Comparison of ENCODE assay signal across 38 cellular contexts in the genomic region with DNA sequence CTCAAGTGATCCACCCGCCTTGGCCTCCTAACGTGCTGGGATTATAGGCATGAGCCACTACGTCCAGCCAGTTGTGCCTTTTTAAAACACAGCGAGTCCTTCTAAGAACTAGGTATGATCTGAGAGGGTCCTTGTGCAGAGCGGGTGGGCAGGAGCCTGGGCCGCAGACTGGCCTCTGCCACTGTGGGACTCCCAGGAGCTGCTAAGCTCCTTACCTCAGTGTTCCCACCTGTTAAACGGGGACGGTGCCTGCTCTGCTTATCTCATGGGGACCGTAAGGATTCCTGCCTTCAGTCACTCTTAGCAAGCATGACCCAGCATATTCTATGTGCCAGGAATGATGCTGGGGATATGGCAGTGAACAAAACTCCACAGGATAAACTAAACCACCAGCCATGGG.
"Had no signal": no experiment of that assay in that cellular context is flagged by ENCODE, and none has a peak within 500 bp of the region (broad histone marks: within the 10 kb centered on the region; RNA-seq: fewer than 3 reads in every experiment).

No MANE protein-coding gene starts in this region.

- H3K4me3 Mint-ChIP-seq: activated B cell treated with CpG ODN at 0.5 μM for 24 hours; activated CD4-positive, alpha-beta memory T cell treated with anti-CD3 and anti-CD28 coated beads for 36 hours; activated CD4-positive, alpha-beta T cell treated with anti-CD3 and anti-CD28 coated beads, Interleukin-2, amount 10 ng/mL, durations not matched to agents 24 days and 14 days; activated CD8-positive, alpha-beta T cell treated with anti-CD3 and anti-CD28 coated beads for 36 hours; activated naive CD4-positive, alpha-beta T cell treated with anti-CD3 and anti-CD28 coated beads for 36 hours; activated naive CD8-positive, alpha-beta T cell treated with anti-CD3 and anti-CD28 coated beads for 36 hours; activated T-cell treated with anti-CD3 and anti-CD28 coated beads, Interleukin-2, amount 50 U/mL, for 4 hours; activated T-cell treated with anti-CD3 and anti-CD28 coated beads, Interleukin-2, amount 50 U/mL, for 72 hours; activated T-helper 1 cell treated with anti-CD3 and anti-CD28 coated beads, Interleukin-12 subunit alpha, Interleukin-12 subunit beta, Interleukin-2, Interleukin-4 antibody, amounts not matched to agents 30 ng/mL and 10 ng/mL and 1 ng/mL, durations not matched to agents 14 hours and 24 hours and 36 hours; activated T-helper 17 cell treated with anti-CD3 and anti-CD28 coated beads, Interleukin-2, amount 50 U/mL, for 72 hours; brain; central memory CD8-positive, alpha-beta T cell; T-helper 1 cell treated with Interleukin-12 subunit alpha and Interleukin-12 subunit beta and Interleukin-4 antibody, amounts not matched to agents 30 μg/mL and 1 μg/mL, for 36 hours; T-helper 2 cell treated with Interferon-gamma antibody and Interleukin-4, amounts not matched to agents 5 μg/mL and 100 μg/mL, for 36 hours had no signal

- H3K4me3 ChIP-seq: adrenal gland, cardiac muscle cell had no signal

- H3K27ac ChIP-seq: adrenal gland, cardiac muscle cell, VCaP had no signal

- H3K9me3 ChIP-seq: adrenal gland had no signal

- H3K27me3 ChIP-seq: adrenal gland, cardiac muscle cell had no signal

- DNase-seq: activated B cell treated with CpG ODN at 0.5 μM for 24 hours; activated CD4-positive, alpha-beta memory T cell treated with anti-CD3 and anti-CD28 coated beads for 36 hours; activated CD4-positive, alpha-beta T cell treated with anti-CD3 and anti-CD28 coated beads for 4 hours; activated CD4-positive, alpha-beta T cell treated with anti-CD3 and anti-CD28 coated beads, Interleukin-2, amount 10 ng/mL, durations not matched to agents 24 days and 14 days; activated CD4-positive, alpha-beta T cell treated with anti-CD3 and anti-CD28 coated beads, Interleukin-2, amount 50 U/mL, for 1 hour; activated CD4-positive, alpha-beta T cell treated with anti-CD3 and anti-CD28 coated beads, Interleukin-2, amount 50 U/mL, for 4 hours; activated CD4-positive, CD25-positive, alpha-beta regulatory T cell treated with anti-CD3 and anti-CD28 coated beads, Interleukin-2, amount 50 U/mL, for 72 hours; activated CD8-positive, alpha-beta memory T cell treated with anti-CD3 and anti-CD28 coated beads, Interleukin-2, amount 50 U/mL, for 4 hours; activated CD8-positive, alpha-beta T cell treated with anti-CD3 and anti-CD28 coated beads for 36 hours; activated effector memory CD4-positive, alpha-beta T cell treated with anti-CD3 and anti-CD28 coated beads, Interleukin-2, amount 50 U/mL, for 16 hours; activated gamma-delta T cell treated with Interleukin-2 at 50 U/mL for 16 hours; activated naive CD4-positive, alpha-beta T cell; activated naive CD4-positive, alpha-beta T cell treated with anti-CD3 and anti-CD28 coated beads for 36 hours; activated naive CD4-positive, alpha-beta T cell treated with anti-CD3 and anti-CD28 coated beads, Interleukin-2, amount 50 U/mL, for 16 hours; activated naive CD8-positive, alpha-beta T cell treated with anti-CD3 and anti-CD28 coated beads for 36 hours; activated T-cell treated with anti-CD3 and anti-CD28 coated beads for 4 hours; activated T-cell treated with anti-CD3 and anti-CD28 coated beads, Interleukin-2, amount 50 U/mL, for 1 hour; activated T-cell treated with anti-CD3 and anti-CD28 coated beads, Interleukin-2, amount 50 U/mL, for 4 hours; activated T-cell treated with anti-CD3 and anti-CD28 coated beads, Interleukin-2, amount 50 U/mL, for 72 hours; adrenal gland; amniotic stem cell; aorta; caudate nucleus; cerebellar nuclear complex; T-helper 1 cell; T-helper 2 cell; T-helper 9 cell had no signal

- H3K9me3 Mint-ChIP-seq: activated B cell treated with CpG ODN at 0.5 μM for 24 hours; activated CD4-positive, alpha-beta memory T cell treated with anti-CD3 and anti-CD28 coated beads for 36 hours; activated CD4-positive, alpha-beta T cell treated with anti-CD3 and anti-CD28 coated beads, Interleukin-2, amount 10 ng/mL, durations not matched to agents 24 days and 14 days; activated CD8-positive, alpha-beta T cell treated with anti-CD3 and anti-CD28 coated beads for 36 hours; activated naive CD4-positive, alpha-beta T cell treated with anti-CD3 and anti-CD28 coated beads for 36 hours; activated naive CD4-positive, alpha-beta T cell treated with anti-CD3 and anti-CD28 coated beads, Interleukin-2, amount 50 U/mL, for 72 hours; activated naive CD8-positive, alpha-beta T cell treated with anti-CD3 and anti-CD28 coated beads for 36 hours; activated T-cell treated with anti-CD3 and anti-CD28 coated beads, Interleukin-2, amount 50 U/mL, for 4 hours; activated T-cell treated with anti-CD3 and anti-CD28 coated beads, Interleukin-2, amount 50 U/mL, for 72 hours; activated T-helper 1 cell treated with anti-CD3 and anti-CD28 coated beads, Interleukin-12 subunit alpha, Interleukin-12 subunit beta, Interleukin-2, Interleukin-4 antibody, amounts not matched to agents 30 ng/mL and 10 ng/mL and 1 ng/mL, durations not matched to agents 14 hours and 24 hours and 36 hours; activated T-helper 17 cell treated with anti-CD3 and anti-CD28 coated beads, Interleukin-2, amount 50 U/mL, for 72 hours; brain; central memory CD8-positive, alpha-beta T cell; T-helper 1 cell treated with Interleukin-12 subunit alpha and Interleukin-12 subunit beta and Interleukin-4 antibody, amounts not matched to agents 30 μg/mL and 1 μg/mL, for 36 hours; T-helper 2 cell treated with Interferon-gamma antibody and Interleukin-4, amounts not matched to agents 5 μg/mL and 100 μg/mL, for 36 hours had no signal

- H3K36me3 ChIP-seq: adrenal gland, cardiac muscle cell had no signal

- ATAC-seq: activated CD8-positive, alpha-beta T cell treated with anti-CD3 and anti-CD28 coated beads for 36 hours; activated naive CD4-positive, alpha-beta T cell treated with anti-CD3 and anti-CD28 coated beads, Interleukin-2, amount 50 U/mL, for 72 hours; activated T-cell treated with anti-CD3 and anti-CD28 coated beads, Interleukin-2, amount 50 U/mL, for 4 hours; activated T-cell treated with anti-CD3 and anti-CD28 coated beads, Interleukin-2, amount 50 U/mL, for 72 hours; activated T-helper 17 cell treated with anti-CD3 and anti-CD28 coated beads, Interleukin-2, amount 50 U/mL, for 72 hours had no signal

- H3K27ac Mint-ChIP-seq: activated B cell treated with CpG ODN at 0.5 μM for 24 hours; activated CD4-positive, alpha-beta memory T cell treated with anti-CD3 and anti-CD28 coated beads for 36 hours; activated CD4-positive, alpha-beta T cell treated with anti-CD3 and anti-CD28 coated beads, Interleukin-2, amount 10 ng/mL, durations not matched to agents 24 days and 14 days; activated CD8-positive, alpha-beta T cell treated with anti-CD3 and anti-CD28 coated beads for 36 hours; activated naive CD4-positive, alpha-beta T cell treated with anti-CD3 and anti-CD28 coated beads for 36 hours; activated naive CD4-positive, alpha-beta T cell treated with anti-CD3 and anti-CD28 coated beads, Interleukin-2, amount 50 U/mL, for 72 hours; activated naive CD8-positive, alpha-beta T cell treated with anti-CD3 and anti-CD28 coated beads for 36 hours; activated T-cell treated with anti-CD3 and anti-CD28 coated beads, Interleukin-2, amount 50 U/mL, for 72 hours; activated T-helper 1 cell treated with anti-CD3 and anti-CD28 coated beads, Interleukin-12 subunit alpha, Interleukin-12 subunit beta, Interleukin-2, Interleukin-4 antibody, amounts not matched to agents 30 ng/mL and 10 ng/mL and 1 ng/mL, durations not matched to agents 14 hours and 24 hours and 36 hours; activated T-helper 17 cell treated with anti-CD3 and anti-CD28 coated beads, Interleukin-2, amount 50 U/mL, for 72 hours; T-helper 1 cell treated with Interleukin-12 subunit alpha and Interleukin-12 subunit beta and Interleukin-4 antibody, amounts not matched to agents 30 μg/mL and 1 μg/mL, for 36 hours; T-helper 2 cell treated with Interferon-gamma antibody and Interleukin-4, amounts not matched to agents 5 μg/mL and 100 μg/mL, for 36 hours had no signal

- FAIRE-seq: bronchial epithelial cell, TTC549 had no signal

- H3K27me3 Mint-ChIP-seq: activated B cell treated with CpG ODN at 0.5 μM for 24 hours; activated CD4-positive, alpha-beta memory T cell treated with anti-CD3 and anti-CD28 coated beads for 36 hours; activated CD4-positive, alpha-beta T cell treated with anti-CD3 and anti-CD28 coated beads, Interleukin-2, amount 10 ng/mL, durations not matched to agents 24 days and 14 days; activated CD8-positive, alpha-beta T cell treated with anti-CD3 and anti-CD28 coated beads for 36 hours; activated naive CD8-positive, alpha-beta T cell treated with anti-CD3 and anti-CD28 coated beads for 36 hours; activated T-helper 17 cell treated with anti-CD3 and anti-CD28 coated beads, Interleukin-2, amount 50 U/mL, for 72 hours; brain; central memory CD8-positive, alpha-beta T cell had no signal

- H3K4me1 ChIP-seq: adrenal gland had no signal

- H3K4me1 Mint-ChIP-seq: activated CD4-positive, alpha-beta T cell treated with anti-CD3 and anti-CD28 coated beads, Interleukin-2, amount 10 ng/mL, durations not matched to agents 24 days and 14 days had no signal
